1 cellular context compared by ENCODE assay signal in genomic region chr18:9951022-9951859, GRCh38.
TF ChIP-seq lines count a peak whose summit lies in the region.

No MANE protein-coding gene starts in this region.

TF ChIP-seq in K562, 482 proteins besides CTCF, POLR2A, EP300 and RAD21 (continued from another document):
- no peak for TF ChIP-seq ARID4B (CRISPR knock-in tag; IDR thresholded peaks at IDR 0.05)
- TF ChIP-seq U2AF1 (optimal IDR thresholded peaks at IDR 0.05; ENCODE audit: low read depth, low read length): no peak
- TF ChIP-seq MAFG (tag; conservative IDR thresholded peaks at IDR 0.05): 0 out of 2 replicates have a peak, but pooled peaks have one; percentile 18
- peak; percentile 12; the same call in 1 of the 2 replicates for TF ChIP-seq BHLHE40 (IDR thresholded peaks at IDR 0.05; ENCODE audit: low read length)
- TF ChIP-seq ZNF592 (IDR thresholded peaks at IDR 0.05): peak; percentile 86
- no peak for TF ChIP-seq KLF13 (tag; IDR thresholded peaks at IDR 0.05; ENCODE audit: borderline replicate concordance, low read depth)
- no peak for TF ChIP-seq XRCC5 (IDR thresholded peaks at IDR 0.05; ENCODE audit: low read depth, low read length)
